ENCODE assay signal across 12 cellular contexts in genomic region chr6:105985098-105985815, GRCh38.
DNase-seq lines count a peak whose midpoint lies in the region; ATAC-seq, FAIRE-seq and TF ChIP-seq lines count a peak whose summit lies in the region.
"Had no signal": no experiment of that assay in that cellular context is flagged by ENCODE, and none has a peak within 500 bp of the region (broad histone marks: within the 10 kb centered on the region; RNA-seq: fewer than 3 reads in every experiment).

No MANE protein-coding gene starts in this region.

- intact Hi-C loops in naive thymus-derived CD4-positive, alpha-beta T cell (cut with micrococcal nuclease): no loop called here
- intact Hi-C loops in OCI-LY7 (cut with micrococcal nuclease; ENCODE audit: unreplicated experiment): no loop called here

- TF ChIP-seq CTCF in bronchial epithelial cell (IDR thresholded peaks at IDR 0.05; ENCODE audit: insufficient read depth, low read length, severe bottlenecking): no peak
- no peak for TF ChIP-seq CTCF in OCI-LY7 (conservative IDR thresholded peaks at IDR 0.05; ENCODE audit: low read length)

- no peaks in the 10 kb centered on the region for H3K9me2 ChIP-seq in OCI-LY7 (ENCODE audit: insufficient read depth, low read length)

- H3K27me3 ChIP-seq in HUES48 (ENCODE audit: control insufficient read depth, insufficient read depth, low read length): peaks cover 100% of the 10 kb centered on the region
- H3K27me3 ChIP-seq in bronchial epithelial cell (ENCODE audit: control insufficient read depth, insufficient read depth, low read length): peaks cover 2% of the 10 kb centered on the region
- H3K27me3 ChIP-seq in naive thymus-derived CD4-positive, alpha-beta T cell (ENCODE audit: control insufficient read depth in 2 of 2, insufficient read depth in 2 of 2, low read length in 2 of 2): peaks cover 0 to 35% of the 10 kb centered on the region in 2 donors

- ATAC-seq in naive thymus-derived CD4-positive, alpha-beta T cell: no peak
- ATAC-seq in GM21717 (IDR thresholded peaks at IDR 0.05; ENCODE audit: unreplicated experiment) (no peak), HG03439 (IDR thresholded peaks at IDR 0.05; ENCODE audit: unreplicated experiment) (no peak)

- H3K79me2 ChIP-seq in OCI-LY7 (ENCODE audit: insufficient read depth, low read depth, low read length): no peaks in the 10 kb centered on the region

- no peak overlapping the region; the same call in 1 of the 2 replicates for H2AFZ ChIP-seq in OCI-LY7 (ENCODE audit: low read length)

- peak overlapping the region in 1 of 9 donors; percentile 64 for H3K27ac Mint-ChIP-seq in naive thymus-derived CD4-positive, alpha-beta T cell

- H3K4me3 ChIP-seq in HUES48 (ENCODE audit: low read depth, low read length): peak overlapping the region; percentile 64
- H3K4me3 ChIP-seq in bronchial epithelial cell (ENCODE audit: low read depth, low read length): no peak overlapping the region
- no peak overlapping the region for H3K4me3 ChIP-seq in naive thymus-derived CD4-positive, alpha-beta T cell (ENCODE audit: low read length)
- no peak overlapping the region for H3K4me3 ChIP-seq in OCI-LY7 (ENCODE audit: low read depth, low read length, poor library complexity, severe bottlenecking)

- H3K36me3 ChIP-seq in HUES48 (ENCODE audit: control insufficient read depth, insufficient read depth, low read length): no peaks in the 10 kb centered on the region
- H3K36me3 ChIP-seq in bronchial epithelial cell (ENCODE audit: control insufficient read depth, insufficient read depth, low read length): no peaks in the 10 kb centered on the region
- H3K36me3 ChIP-seq in naive thymus-derived CD4-positive, alpha-beta T cell (ENCODE audit: control insufficient read depth in 2 of 3, insufficient read depth in 3 of 3, low read length in 3 of 3): no peaks in the 10 kb centered on the region
- H3K36me3 ChIP-seq in OCI-LY7 (ENCODE audit: insufficient read depth, low read length): no peaks in the 10 kb centered on the region

- no TSS peak for BruUV-seq in OCI-LY7 (replicated peaks; lab: Mats Ljungman, UMichigan)

- no peak overlapping the region for H3K27ac ChIP-seq in HUES48 (ENCODE audit: low read depth, low read length)
- no peak overlapping the region for H3K27ac ChIP-seq in naive thymus-derived CD4-positive, alpha-beta T cell (ENCODE audit: low read depth, low read length)
- H3K27ac ChIP-seq in OCI-LY7 (ENCODE audit: low read depth, low read length, poor library complexity, severe bottlenecking): no peak overlapping the region
- H3K27ac ChIP-seq: epithelial cell of prostate had no signal

- H3K4me1 ChIP-seq in HUES48 (ENCODE audit: control insufficient read depth, insufficient read depth, low read length): peaks cover 23% of the 10 kb centered on the region
- H3K4me1 ChIP-seq in naive thymus-derived CD4-positive, alpha-beta T cell (ENCODE audit: control insufficient read depth in 2 of 2, insufficient read depth in 2 of 2, low read length in 2 of 2): peaks cover 6 to 14% of the 10 kb centered on the region in 2 donors
- H3K4me1 ChIP-seq in OCI-LY7 (ENCODE audit: insufficient read depth, low read length, poor library complexity, severe bottlenecking): no peaks in the 10 kb centered on the region

- POLR2A ChIA-PET in naive thymus-derived CD4-positive, alpha-beta T cell (lab: Charles Lee): interaction anchor here (0.6 kb wide), 1 partner anchor 251 kb away, joined by 3 read pairs; no protein-coding TSS in a partner anchor
- POLR2A ChIA-PET in OCI-LY7 (lab: Charles Lee): interaction anchor here (1.6 kb wide), 1 partner anchor 259 kb away, joined by 3 read pairs; no protein-coding TSS in a partner anchor

- H3K9me3 ChIP-seq in HUES48 (ENCODE audit: control insufficient read depth, insufficient read depth, low read length) (no peaks in the 10 kb centered on the region), OCI-LY7 (ENCODE audit: low read length) (no peaks in the 10 kb centered on the region)
- H3K9me3 ChIP-seq in naive thymus-derived CD4-positive, alpha-beta T cell (ENCODE audit: control insufficient read depth in 2 of 3, low read length in 3 of 3): no peaks in the 10 kb centered on the region

- H3K9me3 Mint-ChIP-seq in naive thymus-derived CD4-positive, alpha-beta T cell: peaks cover 0 to 4% (median 0%) of the 10 kb centered on the region in 11 donors

- FAIRE-seq in bronchial epithelial cell (lab: Jason Lieb, UNC): no peak
- FAIRE-seq: GM18507 had no signal

- H3K4me3 Mint-ChIP-seq in naive thymus-derived CD4-positive, alpha-beta T cell: peak overlapping the region in 6 of 10 donors; percentile 8 to 74 (median 44)

- no peaks in the 10 kb centered on the region for H4K20me1 ChIP-seq in OCI-LY7 (ENCODE audit: insufficient read depth, low read length)

- CTCF ChIA-PET in naive thymus-derived CD4-positive, alpha-beta T cell (lab: Charles Lee): interaction anchor here (0.7 to 1.5 kb wide), 2 partner anchors 238 to 250 kb away, joined by 3 to 4 read pairs; no protein-coding TSS in a partner anchor
- CTCF ChIA-PET in OCI-LY7 (lab: Charles Lee; ENCODE audit: unreplicated experiment): no interaction called here

- peak; percentile 45 for DNase-seq in DMS53 (lab: John Stamatoyannopoulos, UW)
- DNase-seq in bronchial epithelial cell (ENCODE audit: low read depth): peak; percentile 33
- DNase-seq in naive thymus-derived CD4-positive, alpha-beta T cell: no peak
- no peak for DNase-seq in OCI-LY7 (ENCODE audit: low spot score)
- DNase-seq: DND-41; occipital lobe; stimulated activated CD4-positive, alpha-beta T cell treated with anti-CD3 and anti-CD28 coated beads, Interleukin-4, amount 100 ng/mL, for 4 hours had no signal

- peaks cover 7 to 72% (median 22%) of the 10 kb centered on the region in 7 donors for H3K4me1 Mint-ChIP-seq in naive thymus-derived CD4-positive, alpha-beta T cell

- peaks cover 0 to 20% (median 5%) of the 10 kb centered on the region in 5 donors for H3K36me3 Mint-ChIP-seq in naive thymus-derived CD4-positive, alpha-beta T cell

- H3K4me2 ChIP-seq in OCI-LY7 (ENCODE audit: low read length): no peak overlapping the region

- H3K27me3 Mint-ChIP-seq in naive thymus-derived CD4-positive, alpha-beta T cell: peaks cover 32 to 88% (median 83%) of the 10 kb centered on the region in 5 donors

- H3K9ac ChIP-seq in HUES48 (ENCODE audit: low read depth, low read length): no peak overlapping the region

Comparison
In these comparisons a context has a peak if more than half of its experiments do, and no peak if none do; other contexts are left out.
1. DNase-seq: peak in DMS53 (single experiment) and bronchial epithelial cell (single experiment); none in naive thymus-derived CD4-positive, alpha-beta T cell (0 of 9) and OCI-LY7 (single experiment).